Comparison of ENCODE assay signal across 8 cellular contexts in the genomic region with DNA sequence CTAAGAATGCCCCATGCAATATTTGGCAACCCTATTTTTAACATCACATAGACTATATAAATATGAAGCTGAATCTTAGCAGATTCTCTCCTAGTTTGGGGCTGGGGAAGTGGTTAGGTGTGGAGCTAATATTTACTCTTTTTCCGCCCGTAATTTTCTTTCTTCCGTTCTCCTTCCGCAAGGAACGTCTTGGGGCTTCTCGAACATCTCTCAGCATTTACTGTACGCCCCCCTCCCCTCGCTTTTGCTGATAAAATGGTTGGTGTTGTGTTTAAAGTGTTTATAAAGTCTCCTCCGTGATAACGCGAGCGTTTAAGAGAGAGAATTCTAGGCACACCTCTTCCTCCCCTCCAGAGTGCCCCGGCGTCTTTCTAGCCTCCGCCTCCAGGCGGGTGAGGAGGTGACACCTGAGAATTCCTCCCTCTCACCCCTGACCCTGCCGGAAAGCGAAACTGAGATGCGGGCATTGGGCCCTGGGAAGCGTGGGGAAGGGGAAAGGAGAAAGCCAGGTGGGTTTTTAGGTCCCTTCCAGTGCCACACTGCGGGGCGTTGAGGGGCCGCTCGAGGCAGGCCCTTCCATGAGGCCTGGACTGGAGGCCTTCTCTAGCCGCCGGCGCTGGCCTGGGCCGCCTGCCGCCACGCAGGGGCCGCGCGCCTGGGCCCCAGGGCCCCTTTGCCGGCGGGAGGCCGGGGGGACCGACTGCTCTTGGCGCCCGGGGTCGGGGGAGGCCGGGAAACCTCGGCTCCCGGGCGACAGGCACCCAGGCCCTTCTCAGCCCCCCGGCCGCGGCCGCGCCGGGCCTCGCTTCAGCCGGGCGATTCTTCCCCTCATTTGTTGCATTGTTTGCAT.
A peak's percentile ranks its signal among the peaks of the same experiment; 100 is the strongest.
DNase-seq lines count a peak whose midpoint lies in the region; ATAC-seq, FAIRE-seq and TF ChIP-seq lines count a peak whose summit lies in the region.
"Not testable (repeated sequence)": the region's sequence is repeated elsewhere in the genome, so short reads cannot be mapped to it uniquely, and the experiment has no call there.

No MANE protein-coding gene starts in this region.

- peak; percentile 64 for TF ChIP-seq POLR2A in GM12878 (IDR thresholded peaks at IDR 0.05; ENCODE audit: low read depth, low read length)

- intact Hi-C loops in CD4-positive, alpha-beta T cell (cut with DNase I, micrococcal nuclease), result loop anchor here (2.0 to 10.0 kb wide), 4 partner anchors 22 to 840 kb away; partner anchors contain the start of gene TANK (in 1 of the 2)
- intact Hi-C loops in GM12878 (cut with micrococcal nuclease; ENCODE audit: unreplicated experiment), result loop anchor here (5.0 kb wide), 3 partner anchors 143 to 1073 kb away; partner anchors contain the start of gene IFIH1

- H3K4me1 Mint-ChIP-seq in CD4-positive, alpha-beta T cell (ENCODE audit: low read depth), result peaks cover 78% of the 10 kb centered on the region
- H3K4me1 Mint-ChIP-seq in immature natural killer cell, result peaks cover 12 to 43% of the 10 kb centered on the region in 2 donors

- peaks cover 16% of the 10 kb centered on the region for H3K79me2 ChIP-seq in GM12878 (ENCODE audit: control insufficient read depth, insufficient read depth, low read length)

- H3K9me3 Mint-ChIP-seq in CD4-positive, alpha-beta T cell; immature natural killer cell: not testable (repeated sequence)

- RAD21 ChIA-PET in GM12878 (lab: Charles Lee; ENCODE audit: unreplicated experiment), result interaction anchor here (1.0 to 2.2 kb wide), 4 partner anchors 7 to 109 kb away, joined by 3 to 8 read pairs (median 3); no protein-coding TSS in a partner anchor

- in situ Hi-C loops in GM12878 (cut with MboI), result not testable (repeated sequence)

- POLR2A ChIA-PET in CD4-positive, alpha-beta T cell (lab: Charles Lee), result interaction anchor here (0.6 to 1.8 kb wide), 8 partner anchors 8 to 84 kb away, joined by 3 to 9 read pairs (median 4); no protein-coding TSS in a partner anchor
- POLR2A ChIA-PET in GM12878 (lab: Charles Lee), result interaction anchor here (0.5 to 2.3 kb wide), 3 partner anchors 9 to 71 kb away, joined by 4 to 7 read pairs (median 7); partner anchors contain the start of gene PSMD14

- not testable (repeated sequence) for TF ChIP-seq EP300 in GM12878 (IDR thresholded peaks at IDR 0.05; ENCODE audit: borderline replicate concordance in 1 of 2, control insufficient read depth in 1 of 2, low read depth in 2 of 2, low read length in 2 of 2)

- FAIRE-seq in GM12878 (lab: Jason Lieb, UNC), result peak; percentile 89

- peak; percentile 53 to 82 (median 62) for DNase-seq in CD4-positive, alpha-beta T cell
- DNase-seq in GM19240 (ENCODE audit: insufficient read length, low spot score) (peak; percentile 35), NCI-H1694 treated with DMSO at 0.1 percent for 48 hours (lab: John Stamatoyannopoulos, UW) (peak; percentile 19), GM12878 (ENCODE audit: low read depth, low spot score) (peak; percentile 55), immature natural killer cell (peak; percentile 42 to 70 (median 67))
- peak; percentile 43 for DNase-seq in activated CD4-positive, CD25-positive, alpha-beta regulatory T cell treated with anti-CD3 and anti-CD28 coated beads, Interleukin-2, amount 50 U/mL, for 16 hours (ENCODE audit: low read depth, low spot score)
- peak; percentile 35 for DNase-seq in stimulated activated CD4-positive, alpha-beta T cell treated with anti-CD3 and anti-CD28 coated beads, Interleukin-12 subunit alpha, Interleukin-12 subunit beta, amount 100 ng/mL, for 4 hours

- not testable (repeated sequence) for H3K27me3 ChIP-seq in CD4-positive, alpha-beta T cell (ENCODE audit: control insufficient read depth, insufficient read depth, low read length); GM12878 (replicated peaks in 1 of 2; ENCODE audit: control insufficient read depth in 2 of 2, insufficient read depth in 2 of 2, low read length in 1 of 2)

- H3K4me1 ChIP-seq in GM12878 (ENCODE audit: control insufficient read depth, insufficient read depth, low read length), result peaks cover 18% of the 10 kb centered on the region

- WGBS in GM12878 (ENCODE audit: insufficient coverage, insufficient replicate concordance, low lambda C conversion rate, missing lambda C conversion rate), result under 1% methylated on average over 30 of the region's 53 CpGs

- not testable (repeated sequence) for H3K27me3 Mint-ChIP-seq in CD4-positive, alpha-beta T cell
- peaks cover 3 to 17% (median 4%) of the 10 kb centered on the region in 3 donors for H3K27me3 Mint-ChIP-seq in immature natural killer cell (ENCODE audit: low read depth in 3 of 3)

- peak overlapping the region; percentile 81 for H3K9ac ChIP-seq in GM12878 (ENCODE audit: control insufficient read depth, insufficient read depth, low read length)

- peak overlapping the region; percentile 95 for H3K4me3 Mint-ChIP-seq in CD4-positive, alpha-beta T cell
- peak overlapping the region; percentile 80 to 97 (median 92) for H3K4me3 Mint-ChIP-seq in immature natural killer cell

- H3K36me3 ChIP-seq in GM12878 (ENCODE audit: control insufficient read depth in 2 of 2, insufficient read depth in 2 of 2, low read length in 1 of 2), result not testable (repeated sequence)

- not testable (repeated sequence) for TF ChIP-seq CTCF in CD4-positive, alpha-beta T cell (IDR thresholded peaks at IDR 0.05); GM12878 (IDR thresholded peaks at IDR 0.05 in 2 of 3, conservative IDR thresholded peaks at IDR 0.05 in 1 of 3; ENCODE audit: control insufficient read depth in 2 of 3, extremely low read depth in 1 of 3, insufficient read depth in 1 of 3, low read depth in 3 of 3, low read length in 3 of 3)

- peaks cover 16% of the 10 kb centered on the region for H3K36me3 Mint-ChIP-seq in CD4-positive, alpha-beta T cell (ENCODE audit: low read depth)
- not testable (repeated sequence) for H3K36me3 Mint-ChIP-seq in immature natural killer cell

- peak overlapping the region; percentile 25 for H3K27ac ChIP-seq in CD4-positive, alpha-beta T cell (ENCODE audit: low read depth, low read length)
- H3K27ac ChIP-seq in GM12878 (ENCODE audit: control insufficient read depth, insufficient read depth), result peak overlapping the region; percentile 84

- H4K20me1 ChIP-seq in GM12878 (ENCODE audit: control insufficient read depth, insufficient read depth), result not testable (repeated sequence)

- H2AFZ ChIP-seq in GM12878 (ENCODE audit: control insufficient read depth, low read depth, low read length), result peak overlapping the region; percentile 55

- CTCF ChIA-PET in CD4-positive, alpha-beta T cell (lab: Charles Lee), result not testable (repeated sequence)
- CTCF ChIA-PET in GM12878 (lab: Yijun Ruan, JAX), result interaction anchor here (0.7 to 3.3 kb wide), 4 partner anchors 10 to 115 kb away, joined by 3 to 26 read pairs (median 10); no protein-coding TSS in a partner anchor

- TSS peak; percentile 83 for BruUV-seq in GM12878 (replicated peaks; lab: Mats Ljungman, UMichigan)

- SMC1A ChIA-PET in GM12878 (lab: Charles Lee; ENCODE audit: uncharacterized antibody, unreplicated experiment), result interaction anchor here (1.1 to 1.9 kb wide), 9 partner anchors 12 to 148 kb away, joined by 3 to 10 read pairs (median 3); partner anchors contain the start of gene TANK

- H3K4me3 ChIP-seq in GM12878, result peak overlapping the region; percentile 63

- peak overlapping the region; percentile 99 for H3K4me2 ChIP-seq in GM12878 (ENCODE audit: control insufficient read depth, insufficient read depth)

- ATAC-seq in CD4-positive, alpha-beta T cell (ENCODE audit: poor library complexity), result peak; percentile 98
- ATAC-seq in HG02973 (IDR thresholded peaks at IDR 0.05; ENCODE audit: unreplicated experiment) (peak; percentile 88), GM12878 (peak; percentile 93)

- TF ChIP-seq RAD21 in GM12878 (IDR thresholded peaks at IDR 0.05; ENCODE audit: insufficient read depth, low read depth, low read length), result not testable (repeated sequence)

- H3K9me3 ChIP-seq in CD4-positive, alpha-beta T cell (ENCODE audit: control insufficient read depth, low read length); GM12878 (replicated peaks; ENCODE audit: control insufficient read depth, insufficient read depth, low read length): not testable (repeated sequence)

- peak overlapping the region; percentile 84 for H3K27ac Mint-ChIP-seq in CD4-positive, alpha-beta T cell
- peak overlapping the region; percentile 66 to 96 (median 88) for H3K27ac Mint-ChIP-seq in immature natural killer cell

TF ChIP-seq in GM12878, 131 proteins besides CTCF, POLR2A, EP300 and RAD21 (continues in another document):
- 0 out of 4 replicates have a peak, but pooled peaks of 1 of the 2 experiments have one; percentile 27 for TF ChIP-seq ETV6 (conservative IDR thresholded peaks at IDR 0.05 in 1 of 2, IDR thresholded peaks at IDR 0.05 in 1 of 2; ENCODE audit: borderline replicate concordance in 1 of 2, low read depth in 1 of 2)
- 0 out of 2 replicates have a peak, but pooled peaks have one; percentile 21 for TF ChIP-seq STAT1 (conservative IDR thresholded peaks at IDR 0.05)
- TF ChIP-seq YY1 (IDR thresholded peaks at IDR 0.05; ENCODE audit: low read depth, low read length), result peak; percentile 57

Comparison
In these comparisons a context has a peak if more than half of its experiments do, and no peak if none do; other contexts are left out.
1. Peak in every context shown above with its lines: DNase-seq, ATAC-seq, H3K4me3 ChIP-seq and H3K27ac ChIP-seq.